Comparison of ENCODE assay signal across 1 cellular context in the genomic region with DNA sequence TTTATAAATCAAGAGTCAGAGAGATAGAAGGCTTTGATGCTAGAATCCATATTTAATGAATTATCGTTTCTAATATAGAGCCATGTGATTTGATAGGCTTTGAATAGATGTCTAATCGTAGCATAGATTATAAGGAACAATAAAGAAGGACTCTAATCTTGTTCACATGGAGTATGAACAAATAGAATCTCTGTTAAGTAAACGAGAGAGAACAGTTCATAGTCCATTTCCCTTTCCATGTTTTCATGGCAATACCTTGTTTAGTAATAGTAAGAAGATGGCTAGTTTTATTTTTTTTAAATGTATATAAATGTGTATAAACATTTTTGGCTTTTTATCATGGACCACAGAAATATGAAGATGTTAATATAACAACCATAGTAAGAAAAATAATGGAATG.
TF ChIP-seq lines count a peak whose summit lies in the region.

No MANE protein-coding gene starts in this region.

TF ChIP-seq in GM12878, 131 proteins besides CTCF, POLR2A, EP300 and RAD21:
- TF ChIP-seq STAT1 (conservative IDR thresholded peaks at IDR 0.05) (no peak), ZBTB33 (IDR thresholded peaks at IDR 0.05) (no peak), NR2C2 (IDR thresholded peaks at IDR 0.05; ENCODE audit: borderline replicate concordance, control insufficient read depth, insufficient read length, low read depth) (no peak), HDAC6 (IDR thresholded peaks at IDR 0.05; ENCODE audit: unreplicated experiment) (no peak), MEF2A (IDR thresholded peaks at IDR 0.05; ENCODE audit: insufficient read depth, low read depth, low read length) (no peak), FOXM1 (IDR thresholded peaks at IDR 0.05; ENCODE audit: low read depth, low read length) (no peak), ZNF217 (IDR thresholded peaks at IDR 0.05) (no peak), RFX5 (IDR thresholded peaks at IDR 0.05; ENCODE audit: low read depth, low read length) (no peak), EGR1 (IDR thresholded peaks at IDR 0.05; ENCODE audit: borderline replicate concordance in 1 of 2, low read depth in 2 of 2, low read length in 2 of 2) (no peak), CREM (IDR thresholded peaks at IDR 0.05; ENCODE audit: low read depth) (no peak), ZSCAN29 (IDR thresholded peaks at IDR 0.05) (no peak), FOS (IDR thresholded peaks at IDR 0.05; ENCODE audit: borderline replicate concordance, extremely low read depth, insufficient read length) (no peak), WRNIP1 (IDR thresholded peaks at IDR 0.05; ENCODE audit: borderline replicate concordance, low read depth, low read length) (no peak), YY1 (IDR thresholded peaks at IDR 0.05; ENCODE audit: low read depth, low read length) (no peak)
- TF ChIP-seq, protein P1, sequence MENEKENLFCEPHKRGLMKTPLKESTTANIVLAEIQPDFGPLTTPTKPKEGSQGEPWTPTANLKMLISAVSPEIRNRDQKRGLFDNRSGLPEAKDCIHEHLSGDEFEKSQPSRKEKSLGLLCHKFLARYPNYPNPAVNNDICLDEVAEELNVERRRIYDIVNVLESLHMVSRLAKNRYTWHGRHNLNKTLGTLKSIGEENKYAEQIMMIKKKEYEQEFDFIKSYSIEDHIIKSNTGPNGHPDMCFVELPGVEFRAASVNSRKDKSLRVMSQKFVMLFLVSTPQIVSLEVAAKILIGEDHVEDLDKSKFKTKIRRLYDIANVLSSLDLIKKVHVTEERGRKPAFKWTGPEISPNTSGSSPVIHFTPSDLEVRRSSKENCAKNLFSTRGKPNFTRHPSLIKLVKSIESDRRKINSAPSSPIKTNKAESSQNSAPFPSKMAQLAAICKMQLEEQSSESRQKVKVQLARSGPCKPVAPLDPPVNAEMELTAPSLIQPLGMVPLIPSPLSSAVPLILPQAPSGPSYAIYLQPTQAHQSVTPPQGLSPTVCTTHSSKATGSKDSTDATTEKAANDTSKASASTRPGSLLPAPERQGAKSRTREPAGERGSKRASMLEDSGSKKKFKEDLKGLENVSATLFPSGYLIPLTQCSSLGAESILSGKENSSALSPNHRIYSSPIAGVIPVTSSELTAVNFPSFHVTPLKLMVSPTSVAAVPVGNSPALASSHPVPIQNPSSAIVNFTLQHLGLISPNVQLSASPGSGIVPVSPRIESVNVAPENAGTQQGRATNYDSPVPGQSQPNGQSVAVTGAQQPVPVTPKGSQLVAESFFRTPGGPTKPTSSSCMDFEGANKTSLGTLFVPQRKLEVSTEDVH (IDR thresholded peaks at IDR 0.05; ENCODE audit: low read depth, partially characterized antibody) = no peak
- TF ChIP-seq, protein P2, sequence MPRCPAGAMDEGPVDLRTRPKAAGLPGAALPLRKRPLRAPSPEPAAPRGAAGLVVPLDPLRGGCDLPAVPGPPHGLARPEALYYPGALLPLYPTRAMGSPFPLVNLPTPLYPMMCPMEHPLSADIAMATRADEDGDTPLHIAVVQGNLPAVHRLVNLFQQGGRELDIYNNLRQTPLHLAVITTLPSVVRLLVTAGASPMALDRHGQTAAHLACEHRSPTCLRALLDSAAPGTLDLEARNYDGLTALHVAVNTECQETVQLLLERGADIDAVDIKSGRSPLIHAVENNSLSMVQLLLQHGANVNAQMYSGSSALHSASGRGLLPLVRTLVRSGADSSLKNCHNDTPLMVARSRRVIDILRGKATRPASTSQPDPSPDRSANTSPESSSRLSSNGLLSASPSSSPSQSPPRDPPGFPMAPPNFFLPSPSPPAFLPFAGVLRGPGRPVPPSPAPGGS (IDR thresholded peaks at IDR 0.05; ENCODE audit: borderline replicate concordance, insufficient read depth, low read depth, low read length, poor library complexity, severe bottlenecking) = no peak
- TF ChIP-seq, protein P3, sequence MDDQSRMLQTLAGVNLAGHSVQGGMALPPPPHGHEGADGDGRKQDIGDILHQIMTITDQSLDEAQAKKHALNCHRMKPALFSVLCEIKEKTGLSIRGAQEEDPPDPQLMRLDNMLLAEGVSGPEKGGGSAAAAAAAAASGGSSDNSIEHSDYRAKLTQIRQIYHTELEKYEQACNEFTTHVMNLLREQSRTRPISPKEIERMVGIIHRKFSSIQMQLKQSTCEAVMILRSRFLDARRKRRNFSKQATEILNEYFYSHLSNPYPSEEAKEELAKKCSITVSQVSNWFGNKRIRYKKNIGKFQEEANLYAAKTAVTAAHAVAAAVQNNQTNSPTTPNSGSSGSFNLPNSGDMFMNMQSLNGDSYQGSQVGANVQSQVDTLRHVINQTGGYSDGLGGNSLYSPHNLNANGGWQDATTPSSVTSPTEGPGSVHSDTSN (IDR thresholded peaks at IDR 0.05; ENCODE audit: insufficient replicate concordance, low read depth, low read length) = no peak
